Comparison of ENCODE assay signal across 15 cellular contexts in the genomic region with DNA sequence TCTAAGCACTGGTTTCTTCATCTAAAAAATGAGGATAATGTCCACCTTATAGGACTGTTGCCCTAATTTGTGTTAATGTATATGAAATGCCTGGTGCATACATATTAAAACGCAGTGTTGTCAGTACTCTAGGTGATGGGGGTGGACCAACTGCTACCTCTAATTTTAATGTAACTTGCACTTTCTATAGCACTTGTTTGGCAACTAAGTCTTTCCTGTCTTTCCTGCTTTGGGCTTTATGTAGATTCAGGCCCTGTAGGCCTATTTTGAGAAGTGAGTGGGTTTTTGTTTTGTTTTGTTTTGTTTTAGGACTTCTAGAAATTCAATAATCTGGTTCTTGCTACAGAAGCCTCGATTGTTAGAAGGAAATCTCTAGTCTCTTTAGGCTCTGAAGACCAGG. TPM values are rescaled to one million over a fixed set of nuclear protein-coding genes. Genes with fewer than 3 reads are reported as not detected.
A peak's percentile ranks its signal among the peaks of the same experiment; 100 is the strongest.
DNase-seq lines count a peak whose midpoint lies in the region; ATAC-seq and TF ChIP-seq lines count a peak whose summit lies in the region.
"Had no signal": no experiment of that assay in that cellular context is flagged by ENCODE, and none has a peak within 500 bp of the region (broad histone marks: within the 10 kb centered on the region; RNA-seq: fewer than 3 reads in every experiment).

No MANE protein-coding gene starts in this region.

- TF ChIP-seq CTCF in GM12865 (IDR thresholded peaks at IDR 0.05; ENCODE audit: insufficient read depth, low read depth, low read length, missing control alignments) (no peak), brain microvascular endothelial cell (IDR thresholded peaks at IDR 0.05; ENCODE audit: low read depth, low read length, missing control alignments) (no peak)
- TF ChIP-seq CTCF in activated CD8-positive, alpha-beta T cell treated with anti-CD3 and anti-CD28 coated beads for 36 hours (IDR thresholded peaks at IDR 0.05): no peak

- ATAC-seq in GM19455 (IDR thresholded peaks at IDR 0.05; ENCODE audit: unreplicated experiment) (peak; percentile 32), HG03095 (IDR thresholded peaks at IDR 0.05; ENCODE audit: unreplicated experiment) (peak; percentile 35)
- ATAC-seq in activated CD8-positive, alpha-beta T cell treated with anti-CD3 and anti-CD28 coated beads for 36 hours: no peak

- H3K36me3 Mint-ChIP-seq in activated CD8-positive, alpha-beta T cell treated with anti-CD3 and anti-CD28 coated beads for 36 hours (ENCODE audit: low read depth): no peaks in the 10 kb centered on the region

- CTCF ChIA-PET in activated CD8-positive, alpha-beta T cell treated with anti-CD3 and anti-CD28 coated beads for 36 hours (lab: Charles Lee): interaction anchor here (1.1 to 2.2 kb wide), 2 partner anchors 10 to 150 kb away, joined by 3 to 6 read pairs; no protein-coding TSS in a partner anchor

- peaks cover 9% of the 10 kb centered on the region for H3K4me1 Mint-ChIP-seq in activated CD8-positive, alpha-beta T cell treated with anti-CD3 and anti-CD28 coated beads for 36 hours (ENCODE audit: low read depth)

- no peak overlapping the region for H3K27ac Mint-ChIP-seq in activated CD8-positive, alpha-beta T cell treated with anti-CD3 and anti-CD28 coated beads for 36 hours

- no peaks in the 10 kb centered on the region for H3K9me3 Mint-ChIP-seq in activated CD8-positive, alpha-beta T cell treated with anti-CD3 and anti-CD28 coated beads for 36 hours

- H3K4me3 ChIP-seq in GM12865 (ENCODE audit: low read depth, low read length) (no peak overlapping the region), brain microvascular endothelial cell (ENCODE audit: low read depth, low read length) (no peak overlapping the region)
- H3K4me3 ChIP-seq: ascending aorta, PC-9, thyroid gland had no signal

- no peaks in the 10 kb centered on the region for H3K36me3 ChIP-seq in brain microvascular endothelial cell (replicated peaks)
- H3K36me3 ChIP-seq: ascending aorta, thyroid gland, WERI-Rb-1 had no signal

- POLR2A ChIA-PET in activated CD8-positive, alpha-beta T cell treated with anti-CD3 and anti-CD28 coated beads for 36 hours (lab: Charles Lee): no interaction called here

- intact Hi-C loops in activated CD8-positive, alpha-beta T cell treated with anti-CD3 and anti-CD28 coated beads for 36 hours (cut with micrococcal nuclease): no loop called here

- H3K27me3 ChIP-seq in brain microvascular endothelial cell (replicated peaks): no peaks in the 10 kb centered on the region
- H3K27me3 ChIP-seq: ascending aorta, thyroid gland had no signal

- DNase-seq in GM12865 (ENCODE audit: low read depth) (peak; percentile 17), brain microvascular endothelial cell (no peak), AG08396 (ENCODE audit: low spot score) (no peak), activated T-cell treated with anti-CD3 and anti-CD28 coated beads for 4 hours (no peak), NCI-H2107 (lab: John Stamatoyannopoulos, UW) (no peak)
- no peak for DNase-seq in activated CD8-positive, alpha-beta T cell treated with anti-CD3 and anti-CD28 coated beads for 36 hours
- DNase-seq: activated gamma-delta T cell, NCI-H1694, PC-9, thyroid gland, WERI-Rb-1 had no signal

- peak overlapping the region; percentile 52 for H3K27ac ChIP-seq in brain microvascular endothelial cell
- H3K27ac ChIP-seq: ascending aorta, PC-9, thyroid gland, WERI-Rb-1 had no signal

- no peak overlapping the region for H3K4me3 Mint-ChIP-seq in activated CD8-positive, alpha-beta T cell treated with anti-CD3 and anti-CD28 coated beads for 36 hours

- in situ Hi-C loops in brain microvascular endothelial cell (cut with HindIII; ENCODE audit: low pct_ligation_motif_present, low sequenced_read_pairs): no loop called here

- H3K27me3 Mint-ChIP-seq in activated CD8-positive, alpha-beta T cell treated with anti-CD3 and anti-CD28 coated beads for 36 hours: peaks cover 11% of the 10 kb centered on the region

RNA-seq across cellular contexts. Expression of gene SLC7A14, which starts 21.2 kb away (rescaled TPM):
- total RNA-seq in activated CD8-positive, alpha-beta T cell treated with anti-CD3 and anti-CD28 coated beads for 36 hours: not detected
- total RNA-seq: activated CD8-positive, alpha-beta memory T cell treated with anti-CD3 and anti-CD28 coated beads for 36 hours; ascending aorta; PC-9 had no signal
